In genomic region chr2:37649518-37649917, GRCh38 we compare ENCODE assay signal across 11 cellular contexts. TPM values are rescaled to one million over a fixed set of nuclear protein-coding genes. Genes with fewer than 3 reads are reported as not detected.
DNase-seq lines count a peak whose midpoint lies in the region; ATAC-seq, FAIRE-seq and TF ChIP-seq lines count a peak whose summit lies in the region.
"Had no signal": no experiment of that assay in that cellular context is flagged by ENCODE, and none has a peak within 500 bp of the region (broad histone marks: within the 10 kb centered on the region; RNA-seq: fewer than 3 reads in every experiment).

No MANE protein-coding gene starts in this region.

- 0 out of 2 replicates have a peak, but pooled peaks have one; percentile 33 for TF ChIP-seq POLR2A in GM12891 (IDR thresholded peaks at IDR 0.05; ENCODE audit: low read depth, low read length)

- intact Hi-C loops in psoas muscle (cut with DNase I) = no loop called here

- no peak for FAIRE-seq in GM12891 (lab: Jason Lieb, UNC)
- FAIRE-seq: colon had no signal

- H4K20me1 ChIP-seq in BLaER1 treated with 17β-estradiol and CSF1 and Interleukin-3, amounts not matched to agents 10 nM and 100 nM = peaks cover 17 to 94% (median 80%) of the 10 kb centered on the region in 11 experiments; a peak in 19 of 22 replicates

- ATAC-seq in psoas muscle = no peak
- ATAC-seq in HG03139 (IDR thresholded peaks at IDR 0.05; ENCODE audit: unreplicated experiment) = no peak

- H3K27me3 ChIP-seq in BLaER1 treated with 17β-estradiol and CSF1 and Interleukin-3, amounts not matched to agents 10 nM and 100 nM = no peaks in the 10 kb centered on the region
- no peaks in the 10 kb centered on the region for H3K27me3 ChIP-seq in effector memory CD4-positive, alpha-beta T cell (replicated peaks; ENCODE audit: control insufficient read depth, insufficient read depth, low read length, poor library complexity, severe bottlenecking)
- no peaks in the 10 kb centered on the region for H3K27me3 ChIP-seq in psoas muscle (ENCODE audit: insufficient read depth in 3 of 3, low read length in 2 of 3)

- H3K9me3 ChIP-seq in BLaER1 treated with 17β-estradiol and CSF1 and Interleukin-3, amounts not matched to agents 10 nM and 100 nM (replicated peaks in 1 of 11) = peaks cover 0 to 34% (median 21%) of the 10 kb centered on the region in 11 experiments; a peak in 16 of 22 replicates
- no peaks in the 10 kb centered on the region for H3K9me3 ChIP-seq in effector memory CD4-positive, alpha-beta T cell (ENCODE audit: control insufficient read depth, low read length)
- no peaks in the 10 kb centered on the region for H3K9me3 ChIP-seq in psoas muscle

- DNase-seq in GM12891 (ENCODE audit: insufficient read length, low spot score) (no peak), psoas muscle (no peak), GDM1 (lab: John Stamatoyannopoulos, UW) (no peak), GM19240 (ENCODE audit: insufficient read length, low spot score) (no peak)
- no peak for DNase-seq in effector memory CD4-positive, alpha-beta T cell
- DNase-seq: aorta, DMS153, NCI-H510A had no signal

- TF ChIP-seq CTCF in psoas muscle (IDR thresholded peaks at IDR 0.05) = no peak

- 70 to 78% (median 76%) methylated on average over 3 of the region's 3 CpGs for WGBS in psoas muscle, 3 donors

- peaks cover 34 to 100% (median 83%) of the 10 kb centered on the region in 10 experiments for H3K4me1 ChIP-seq in BLaER1 treated with 17β-estradiol and CSF1 and Interleukin-3, amounts not matched to agents 10 nM and 100 nM
- peaks cover 63% of the 10 kb centered on the region for H3K4me1 ChIP-seq in effector memory CD4-positive, alpha-beta T cell (ENCODE audit: control insufficient read depth, insufficient read depth, low read length, poor library complexity, severe bottlenecking)
- peaks cover 86% of the 10 kb centered on the region for H3K4me1 ChIP-seq in psoas muscle

- peaks cover 25 to 89% (median 59%) of the 10 kb centered on the region in 11 experiments for H3K36me3 ChIP-seq in BLaER1 treated with 17β-estradiol and CSF1 and Interleukin-3, amounts not matched to agents 10 nM and 100 nM
- H3K36me3 ChIP-seq in effector memory CD4-positive, alpha-beta T cell (ENCODE audit: control insufficient read depth, insufficient read depth, low read length) = peaks cover 10% of the 10 kb centered on the region
- H3K36me3 ChIP-seq in psoas muscle (ENCODE audit: insufficient read depth in 1 of 2, low read depth in 1 of 2) = peaks cover 0 to 23% of the 10 kb centered on the region in 2 donors

- H3K9ac ChIP-seq in BLaER1 treated with 17β-estradiol and CSF1 and Interleukin-3, amounts not matched to agents 10 nM and 100 nM = peak overlapping the region in 2 of 11 experiments; percentile 37 to 48; a peak in 3 of 22 replicates

- no peak overlapping the region; a peak in 1 of 20 replicates for H3K4me3 ChIP-seq in BLaER1 treated with 17β-estradiol and CSF1 and Interleukin-3, amounts not matched to agents 10 nM and 100 nM
- no peak overlapping the region for H3K4me3 ChIP-seq in effector memory CD4-positive, alpha-beta T cell (ENCODE audit: insufficient read depth, low read depth, low read length, poor library complexity, severe bottlenecking)
- no peak overlapping the region for H3K4me3 ChIP-seq in psoas muscle

- H3K27ac ChIP-seq in BLaER1 treated with 17β-estradiol and CSF1 and Interleukin-3, amounts not matched to agents 10 nM and 100 nM = peak overlapping the region in 4 of 11 experiments; percentile 7 to 70 (median 69); a peak in 5 of 22 replicates
- H3K27ac ChIP-seq in effector memory CD4-positive, alpha-beta T cell (ENCODE audit: insufficient read depth, low read length, poor library complexity, severe bottlenecking) = peak overlapping the region; percentile 64
- H3K27ac ChIP-seq in psoas muscle = peak overlapping the region; percentile 90

- H3K4me2 ChIP-seq in BLaER1 treated with 17β-estradiol and CSF1 and Interleukin-3, amounts not matched to agents 10 nM and 100 nM = peak overlapping the region in 6 of 11 experiments; percentile 76 to 88 (median 82); a peak in 10 of 22 replicates

TF ChIP-seq in GM12891, 5 proteins besides CTCF, POLR2A, EP300 and RAD21:
- TF ChIP-seq POLR2AphosphoS5 (IDR thresholded peaks at IDR 0.05; ENCODE audit: low read depth, low read length) = peak; percentile 64; the same call in 1 of the 2 replicates
- no peak for TF ChIP-seq PAX5 (IDR thresholded peaks at IDR 0.05; ENCODE audit: insufficient read depth, low read length, severe bottlenecking)

RNA-seq across cellular contexts. Expression of gene CDC42EP3, which starts 21.9 kb away (rescaled TPM):
- 12.0 TPM for polyA plus RNA-seq in GM12891 (2012; ENCODE audit: low read depth, missing spikeins)
- total RNA-seq in psoas muscle = 100 to 1,000 TPM in 1 of 4 donors, 10 to 100 TPM in 3; 50.9 to 174 (median 68.6) TPM
- 10 to 100 TPM in 2 of 3 donors, 1 to 10 TPM in 1; 8.8 to 47.8 (median 32.5) TPM for polyA plus RNA-seq in psoas muscle
